8 cellular contexts compared by ENCODE assay signal in the genomic region with DNA sequence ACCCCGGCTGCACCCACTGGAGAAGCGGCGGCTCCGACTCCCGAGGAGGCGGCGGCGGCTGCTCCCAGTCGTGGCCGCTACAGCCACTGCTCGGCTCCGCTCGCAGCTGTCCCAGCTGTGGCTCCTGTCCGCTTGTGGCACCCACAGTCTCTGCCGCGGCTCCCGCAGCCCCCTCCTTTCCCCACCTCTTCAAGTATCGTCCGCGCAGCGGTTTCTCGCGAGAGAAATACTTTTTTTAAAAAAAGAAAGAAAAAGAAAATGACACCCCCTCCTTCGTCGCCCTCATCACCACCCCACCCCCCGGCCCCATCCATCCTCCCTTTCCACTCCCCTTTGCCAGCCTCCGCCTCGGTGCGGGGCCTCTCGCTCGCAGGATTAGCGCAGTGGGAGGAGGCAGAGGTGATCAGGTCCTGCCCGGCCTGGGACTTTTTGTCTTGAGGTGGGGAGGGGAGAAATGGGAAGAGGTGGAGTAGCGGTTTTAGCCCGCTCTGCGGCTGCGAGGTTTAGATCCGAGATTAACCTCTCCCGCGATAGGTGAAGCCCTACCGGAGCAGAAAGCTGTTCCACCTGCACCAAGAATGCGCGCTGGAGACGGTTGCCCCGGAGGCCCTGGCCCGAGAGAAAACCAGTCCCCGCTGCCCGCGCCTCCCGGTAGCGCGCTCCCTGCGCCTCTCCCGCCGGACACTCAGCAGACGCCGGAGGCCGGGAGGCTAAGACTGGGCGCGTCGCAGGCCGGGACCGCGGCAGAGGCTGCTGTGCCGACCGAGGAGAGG. TPM values are rescaled to one million over a fixed set of nuclear protein-coding genes. Genes with fewer than 3 reads are reported as not detected.
DNase-seq lines count a peak whose midpoint lies in the region; ATAC-seq and TF ChIP-seq lines count a peak whose summit lies in the region.

Gene FBN1 (minus strand): TSS at position 152 of the 773 bp plus-strand sequence. CDS start 940 bp downstream, outside the sequence.

- intact Hi-C loops in Calu3 (cut with micrococcal nuclease; ENCODE audit: unreplicated experiment) (loop anchor here (10.0 kb wide), 1 partner anchor 159 kb away; no protein-coding TSS in a partner anchor), OCI-LY7 (cut with micrococcal nuclease; ENCODE audit: unreplicated experiment) (no loop called here)

- no peaks in the 10 kb centered on the region for H3K27me3 ChIP-seq in SK-N-SH (ENCODE audit: insufficient read depth)

- H2AFZ ChIP-seq in SK-N-SH (ENCODE audit: low read depth) (peak within 1 kb of the TSS; percentile 66), OCI-LY7 (ENCODE audit: low read length) (no peak within 1 kb of the TSS)

- no peaks in the 10 kb centered on the region for H3K9me2 ChIP-seq in SK-N-SH
- H3K9me2 ChIP-seq in OCI-LY7 (ENCODE audit: insufficient read depth, low read length): no peaks in the 10 kb centered on the region

- H3K27ac ChIP-seq in SK-N-SH (ENCODE audit: low read depth in 2 of 2, low read length in 1 of 2) (peak within 1 kb of the TSS; percentile 89 to 91), OCI-LY7 (ENCODE audit: low read depth, low read length, poor library complexity, severe bottlenecking) (no peak within 1 kb of the TSS)

- 1% methylated on average over 33 of the region's 66 CpGs for WGBS in SK-N-SH (ENCODE audit: low lambda C conversion rate)

- H3F3A ChIP-seq in SK-N-SH (replicated peaks; ENCODE audit: insufficient read depth): peaks cover 13% of the 10 kb centered on the region

- H3K4me3 Mint-ChIP-seq in Calu3 (ENCODE audit: low read depth, unreplicated experiment) (peak within 1 kb of the TSS; percentile 58), endothelial cell (ENCODE audit: unreplicated experiment) (peak within 1 kb of the TSS; percentile 88)

- no peak for TF ChIP-seq EP300 in SK-N-SH (IDR thresholded peaks at IDR 0.05; ENCODE audit: borderline replicate concordance in 1 of 2, low read depth in 1 of 2, low read length in 1 of 2)

- peak within 1 kb of the TSS; percentile 75 to 96 for H3K4me3 ChIP-seq in SK-N-SH (ENCODE audit: low read depth in 2 of 2, low read length in 1 of 2)
- H3K4me3 ChIP-seq in OCI-LY7 (ENCODE audit: low read depth, low read length, poor library complexity, severe bottlenecking): no peak within 1 kb of the TSS

- POLR2A ChIA-PET in SK-N-SH (lab: Yijun Ruan, JAX): interaction anchor here (0.5 to 1.8 kb wide), 5 partner anchors 109 to 319 kb away, joined by 3 to 8 read pairs (median 3); partner anchors contain the start of gene CEP152
- POLR2A ChIA-PET in OCI-LY7 (lab: Charles Lee): no interaction called here

- TF ChIP-seq CTCF in Calu3 (IDR thresholded peaks at IDR 0.05; ENCODE audit: unreplicated experiment) (no peak), SK-N-SH (IDR thresholded peaks at IDR 0.05) (no peak), endothelial cell (IDR thresholded peaks at IDR 0.05; ENCODE audit: unreplicated experiment) (no peak), subcutaneous adipose tissue (IDR thresholded peaks at IDR 0.05; ENCODE audit: low read depth) (no peak), OCI-LY7 (conservative IDR thresholded peaks at IDR 0.05; ENCODE audit: low read length) (no peak)

- peaks cover 35% of the 10 kb centered on the region for H3K27me3 Mint-ChIP-seq in Calu3 (ENCODE audit: unreplicated experiment)
- H3K27me3 Mint-ChIP-seq in endothelial cell (ENCODE audit: unreplicated experiment): peaks cover 8% of the 10 kb centered on the region

- no TSS peak for BruUV-seq in Calu3 (replicated peaks; lab: Mats Ljungman, UMichigan)
- BruUV-seq in OCI-LY7 (replicated peaks; lab: Mats Ljungman, UMichigan): no TSS peak

- H3K4me1 Mint-ChIP-seq in Calu3 (ENCODE audit: low read depth, unreplicated experiment) (no peaks in the 10 kb centered on the region), endothelial cell (ENCODE audit: unreplicated experiment) (peaks cover 14% of the 10 kb centered on the region)

- H3K36me3 Mint-ChIP-seq in Calu3 (ENCODE audit: insufficient read depth, unreplicated experiment): peaks cover 8% of the 10 kb centered on the region
- H3K36me3 Mint-ChIP-seq in endothelial cell (ENCODE audit: low read depth, unreplicated experiment): no peaks in the 10 kb centered on the region

- H3K9me3 Mint-ChIP-seq in Calu3 (ENCODE audit: low read depth, unreplicated experiment) (no peaks in the 10 kb centered on the region), endothelial cell (ENCODE audit: unreplicated experiment) (no peaks in the 10 kb centered on the region)

- peak; percentile 36 for DNase-seq in Calu3
- peak; percentile 92 for DNase-seq in SK-N-SH
- DNase-seq in endothelial cell (ENCODE audit: low spot score): peak; percentile 72
- peak; percentile 89 to 92 for DNase-seq in lung microvascular endothelial cell (ENCODE audit: low read depth in 2 of 2)
- DNase-seq in OCI-LY7 (ENCODE audit: low spot score): no peak

- peaks cover 65% of the 10 kb centered on the region for H3K79me2 ChIP-seq in SK-N-SH (ENCODE audit: insufficient read depth)
- H3K79me2 ChIP-seq in OCI-LY7 (ENCODE audit: insufficient read depth, low read depth, low read length): no peaks in the 10 kb centered on the region

- H3K27ac Mint-ChIP-seq in Calu3 (ENCODE audit: unreplicated experiment) (no peak within 1 kb of the TSS), endothelial cell (ENCODE audit: unreplicated experiment) (peak within 1 kb of the TSS; percentile 31)

- H3K9me3 ChIP-seq in SK-N-SH (no peaks in the 10 kb centered on the region), OCI-LY7 (ENCODE audit: low read length) (no peaks in the 10 kb centered on the region)

- ATAC-seq in GM19025 (IDR thresholded peaks at IDR 0.05; ENCODE audit: low read depth, unreplicated experiment) (peak; percentile 52), HG03103 (IDR thresholded peaks at IDR 0.05; ENCODE audit: low read depth, unreplicated experiment) (peak; percentile 49)

- H3K4me1 ChIP-seq in SK-N-SH (ENCODE audit: control insufficient read depth in 1 of 2, insufficient read depth in 2 of 2, low read depth in 1 of 2, low read length in 1 of 2): peaks cover 12 to 20% of the 10 kb centered on the region in 2 experiments; a peak in 3 of 4 replicates
- H3K4me1 ChIP-seq in OCI-LY7 (ENCODE audit: insufficient read depth, low read length, poor library complexity, severe bottlenecking): no peaks in the 10 kb centered on the region

- H3K36me3 ChIP-seq in SK-N-SH (replicated peaks in 1 of 2; ENCODE audit: control insufficient read depth in 1 of 2, insufficient read depth in 2 of 2, low read length in 1 of 2): peaks cover 6 to 31% of the 10 kb centered on the region in 2 experiments
- H3K36me3 ChIP-seq in OCI-LY7 (ENCODE audit: insufficient read depth, low read length): no peaks in the 10 kb centered on the region

- H3K4me2 ChIP-seq in SK-N-SH (peak within 1 kb of the TSS; percentile 82), OCI-LY7 (ENCODE audit: low read length) (no peak within 1 kb of the TSS)

- CTCF ChIA-PET in Calu3 (lab: Charles Lee) (no interaction called here), SK-N-SH (lab: Yijun Ruan, JAX) (interaction anchor here (0.9 to 2.7 kb wide), 7 partner anchors 139 to 311 kb away, joined by 3 to 12 read pairs (median 4); no protein-coding TSS in a partner anchor), OCI-LY7 (lab: Charles Lee; ENCODE audit: unreplicated experiment) (no interaction called here)

- no peak for TF ChIP-seq RAD21 in SK-N-SH (IDR thresholded peaks at IDR 0.05; ENCODE audit: low read length)

- H4K20me1 ChIP-seq in SK-N-SH (ENCODE audit: insufficient read depth) (peaks cover 37% of the 10 kb centered on the region), OCI-LY7 (ENCODE audit: insufficient read depth, low read length) (no peaks in the 10 kb centered on the region)

- peak within 1 kb of the TSS; percentile 94 for H3K9ac ChIP-seq in SK-N-SH

TF ChIP-seq in SK-N-SH, 30 proteins besides CTCF, POLR2A, EP300 and RAD21 (continues in another document):
- peak; percentile 96 for TF ChIP-seq POLR2AphosphoS5 (IDR thresholded peaks at IDR 0.05; ENCODE audit: low read depth, low read length)
- 0 out of 2 replicates have a peak, but pooled peaks have one; percentile 23 for TF ChIP-seq RCOR1 (IDR thresholded peaks at IDR 0.05; ENCODE audit: low read length)
- TF ChIP-seq ELF1 (IDR thresholded peaks at IDR 0.05): 0 out of 2 replicates have a peak, but pooled peaks have one; percentile 19
- 0 out of 2 replicates have a peak, but pooled peaks have one; percentile 24 for TF ChIP-seq TEAD4 (IDR thresholded peaks at IDR 0.05; ENCODE audit: borderline replicate concordance, insufficient read depth)
- no peak; the same call in 1 of the 2 replicates for TF ChIP-seq FOXM1 (IDR thresholded peaks at IDR 0.05; ENCODE audit: low read depth)
- TF ChIP-seq ZBTB33 (IDR thresholded peaks at IDR 0.05; ENCODE audit: borderline replicate concordance, low read depth): peak; percentile 96
- 0 out of 2 replicates have a peak, but pooled peaks have one; percentile 40 for TF ChIP-seq YY1 (IDR thresholded peaks at IDR 0.05; ENCODE audit: low read depth)
- peak; percentile 92; the same call in 1 of the 2 replicates for TF ChIP-seq TAF1 (IDR thresholded peaks at IDR 0.05; ENCODE audit: borderline replicate concordance, low read depth, low read length)
- peak; percentile 99 for TF ChIP-seq CHD2 (IDR thresholded peaks at IDR 0.05; ENCODE audit: low read length, partially characterized antibody)
- TF ChIP-seq JUND (IDR thresholded peaks at IDR 0.05): peak; percentile 3; the same call in 1 of the 2 replicates
- no peak for TF ChIP-seq MEF2A (IDR thresholded peaks at IDR 0.05; ENCODE audit: borderline replicate concordance, low read depth)

RNA-seq across cellular contexts. Expression of gene FBN1, which starts in this region (rescaled TPM):
- total RNA-seq in Calu3 (2022) (0.93 and 1.1 TPM in 2 replicates), endothelial cell (ENCODE audit: unreplicated experiment) (54.0 TPM), lung microvascular endothelial cell (69.0 and 97.0 TPM in 2 replicates), subcutaneous adipose tissue (100 to 1,000 TPM; 128 to 325 (median 215) TPM), OCI-LY7 (2022) (0.68 TPM in 2 replicates)
- 248 and 298 TPM in 2 replicates for polyA plus RNA-seq in SK-N-SH (2012; rRNA removed)
- polyA plus RNA-seq in SK-N-SH (2012; cell fraction: cytosol; rRNA removed): 185 and 239 TPM in 2 replicates
- 255 and 545 TPM in 2 replicates for polyA plus RNA-seq in SK-N-SH (2012; cell fraction: nucleus; rRNA removed)
- total RNA-seq in OCI-LY7 (2014; rRNA removed; shearing (Covaris generic)): 1.0 and 2.3 TPM in 2 replicates

Comparison
In these comparisons a context has a peak if more than half of its experiments do, and no peak if none do; other contexts are left out.
1. RNA of gene FBN1 (total RNA-seq): 128 to 325 TPM in subcutaneous adipose tissue, 69.0 to 97.0 TPM in lung microvascular endothelial cell and 54.0 TPM in endothelial cell (single experiment); 0.93 to 1.1 TPM in Calu3 and 0.68 to 2.3 TPM in OCI-LY7; every median in the first group is over 10 times any median in the second.